31 cellular contexts compared by ENCODE assay signal in genomic region chr5:82319977-82320376, GRCh38.
"Had no signal": no experiment of that assay in that cellular context is flagged by ENCODE, and none has a peak within 500 bp of the region (broad histone marks: within the 10 kb centered on the region; RNA-seq: fewer than 3 reads in every experiment).

No MANE protein-coding gene starts in this region.

- H3K36me3 ChIP-seq: ascending aorta, breast epithelium, cardiac muscle cell, colonic mucosa, gastrocnemius medialis, heart left ventricle, WERI-Rb-1 had no signal

- H3K27ac ChIP-seq: ascending aorta, breast epithelium, cardiac muscle cell, colonic mucosa, gastrocnemius medialis, heart left ventricle, WERI-Rb-1 had no signal

- H3K4me1 ChIP-seq: breast epithelium, colonic mucosa, gastrocnemius medialis, heart left ventricle had no signal

- H3K27me3 ChIP-seq: ascending aorta, breast epithelium, cardiac muscle cell, colonic mucosa, gastrocnemius medialis, heart left ventricle had no signal

- H3K4me3 ChIP-seq: ascending aorta, breast epithelium, cardiac muscle cell, colonic mucosa, gastrocnemius medialis, heart left ventricle had no signal

- DNase-seq: activated B cell treated with CpG ODN at 0.5 μM for 24 hours; activated CD4-positive, alpha-beta T cell treated with anti-CD3 and anti-CD28 coated beads for 48 hours; activated CD4-positive, alpha-beta T cell treated with anti-CD3 and anti-CD28 coated beads, Interleukin-2, amount 50 U/mL, for 1 hour; activated CD4-positive, alpha-beta T cell treated with anti-CD3 and anti-CD28 coated beads, Interleukin-2, amount 50 U/mL, for 48 hours; activated CD8-positive, alpha-beta memory T cell treated with anti-CD3 and anti-CD28 coated beads, Interleukin-2, amount 10 ng/mL, durations not matched to agents 7 days and 5 days; activated CD8-positive, alpha-beta memory T cell treated with anti-CD3 and anti-CD28 coated beads, Interleukin-2, amount 50 U/mL, for 4 hours; activated CD8-positive, alpha-beta T cell treated with anti-CD3 and anti-CD28 coated beads, Interleukin-2, amount 10 ng/mL, durations not matched to agents 7 days and 5 days; activated effector memory CD4-positive, alpha-beta T cell treated with anti-CD3 and anti-CD28 coated beads, Interleukin-2, amount 50 U/mL, for 16 hours; activated naive CD4-positive, alpha-beta T cell; activated naive CD4-positive, alpha-beta T cell treated with anti-CD3 and anti-CD28 coated beads, Interleukin-2, amount 10 ng/mL, durations not matched to agents 7 days and 5 days; activated naive CD8-positive, alpha-beta T cell treated with anti-CD3 and anti-CD28 coated beads, Interleukin-2, amount 10 ng/mL, durations not matched to agents 7 days and 5 days; activated T-cell treated with anti-CD3 and anti-CD28 coated beads, Interleukin-2, amount 50 U/mL, for 1 hour; activated T-cell treated with anti-CD3 and anti-CD28 coated beads, Interleukin-2, amount 50 U/mL, for 48 hours; central memory CD4-positive, alpha-beta T cell; cerebellar nuclear complex; colonic mucosa; effector CD8-positive, alpha-beta T cell; foreskin fibroblast; gastrocnemius medialis; glutamatergic neuron; heart left ventricle; T-helper 1 cell; T-helper 17 cell; T1000; WERI-Rb-1 had no signal

- H3K9me3 ChIP-seq: ascending aorta, breast epithelium, colonic mucosa, gastrocnemius medialis, heart left ventricle had no signal

- ATAC-seq: activated CD4-positive, CD25-positive, alpha-beta regulatory T cell treated with anti-CD3 and anti-CD28 coated beads, Interleukin-2, amount 50 U/mL, for 24 hours; activated CD8-positive, alpha-beta memory T cell treated with anti-CD3 and anti-CD28 coated beads, Interleukin-2, amount 10 ng/mL, durations not matched to agents 7 days and 5 days; activated CD8-positive, alpha-beta T cell treated with anti-CD3 and anti-CD28 coated beads, Interleukin-2, amount 10 ng/mL, durations not matched to agents 7 days and 5 days; activated naive CD4-positive, alpha-beta T cell treated with anti-CD3 and anti-CD28 coated beads, Interleukin-2, amount 50 U/mL, for 72 hours; esophagus mucosa; gastrocnemius medialis; heart left ventricle; T-helper 17 cell had no signal
